ENCODE assay signal across 17 cellular contexts in genomic region chr5:93573627-93573974, GRCh38. TPM values are rescaled to one million over a fixed set of nuclear protein-coding genes. Genes with fewer than 3 reads are reported as not detected.
A peak's percentile ranks its signal among the peaks of the same experiment; 100 is the strongest.
DNase-seq lines count a peak whose midpoint lies in the region; ATAC-seq and TF ChIP-seq lines count a peak whose summit lies in the region.
"Had no signal": no experiment of that assay in that cellular context is flagged by ENCODE, and none has a peak within 500 bp of the region (broad histone marks: within the 10 kb centered on the region; RNA-seq: fewer than 3 reads in every experiment).

No MANE protein-coding gene starts in this region.

- H3K4me3 ChIP-seq in GM23338 (peak overlapping the region; percentile 63), esophagus muscularis mucosa (peak overlapping the region in 3 of 4 donors; percentile 39 to 50 (median 42)), neural progenitor cell (peak overlapping the region; percentile 42), suprapubic skin (no peak overlapping the region)
- H3K4me3 ChIP-seq: thoracic aorta had no signal

- H3K27ac Mint-ChIP-seq in GM23338 (no peak overlapping the region), neural progenitor cell (peak overlapping the region; percentile 98)

- H3F3A ChIP-seq in GM23338 (replicated peaks; ENCODE audit: low read depth) (peaks cover 57% of the 10 kb centered on the region), neural progenitor cell (ENCODE audit: low read depth) (peaks cover 89% of the 10 kb centered on the region)

- peaks cover 2% of the 10 kb centered on the region; the same call in 1 of the 3 replicates for H3K9me3 Mint-ChIP-seq in GM23338
- H3K9me3 Mint-ChIP-seq in neural progenitor cell = peaks cover 3% of the 10 kb centered on the region

- WGBS in esophagus muscularis mucosa = 75% methylated on average over 13 of the region's 13 CpGs
- 51% methylated on average over 13 of the region's 13 CpGs for WGBS in suprapubic skin

- no peak overlapping the region for H3K27ac ChIP-seq in GM23338 (ENCODE audit: low read depth)
- H3K27ac ChIP-seq in esophagus muscularis mucosa (replicated peaks in 1 of 4) = peak overlapping the region; percentile 45 to 95 (median 91)
- H3K27ac ChIP-seq in neural progenitor cell = no peak overlapping the region
- H3K27ac ChIP-seq in suprapubic skin = no peak overlapping the region
- H3K27ac ChIP-seq: heart left ventricle, thoracic aorta had no signal

- no peaks in the 10 kb centered on the region for H3K9me3 ChIP-seq in esophagus muscularis mucosa
- H3K9me3 ChIP-seq in neural progenitor cell (ENCODE audit: low read depth) = no peaks in the 10 kb centered on the region
- no peaks in the 10 kb centered on the region for H3K9me3 ChIP-seq in suprapubic skin
- H3K9me3 ChIP-seq: BE2C, heart left ventricle, thoracic aorta had no signal

- H3K27me3 Mint-ChIP-seq in GM23338 (ENCODE audit: insufficient read depth, low read depth, poor library complexity) (peaks cover 17% of the 10 kb centered on the region), neural progenitor cell (ENCODE audit: insufficient read depth, low read depth) (peaks cover 14% of the 10 kb centered on the region)

- intact Hi-C loops in esophagus muscularis mucosa (cut with DNase I) = no loop called here

- no peak overlapping the region; the same call in 1 of the 2 replicates for H2AFZ ChIP-seq in GM23338
- no peak overlapping the region for H2AFZ ChIP-seq in neural progenitor cell (replicated peaks)

- H3K4me3 Mint-ChIP-seq in GM23338 = peak overlapping the region; percentile 72
- H3K4me3 Mint-ChIP-seq in neural progenitor cell = peak overlapping the region; percentile 86

- H3K36me3 Mint-ChIP-seq in GM23338 (ENCODE audit: low read depth) (no peaks in the 10 kb centered on the region; the same call in 2 of the 3 replicates), neural progenitor cell (peaks cover 19% of the 10 kb centered on the region)

- peaks cover 56% of the 10 kb centered on the region for H3K4me1 Mint-ChIP-seq in GM23338
- peaks cover 88% of the 10 kb centered on the region for H3K4me1 Mint-ChIP-seq in neural progenitor cell

- H4K20me1 ChIP-seq in GM23338 (replicated peaks; ENCODE audit: insufficient read depth) = peaks cover 52% of the 10 kb centered on the region
- H4K20me1 ChIP-seq in neural progenitor cell (ENCODE audit: low read depth) = peaks cover 34% of the 10 kb centered on the region

- H3K27me3 ChIP-seq in GM23338 (ENCODE audit: insufficient read depth) (peaks cover 100% of the 10 kb centered on the region), esophagus muscularis mucosa (peaks cover 0 to 35% (median 2%) of the 10 kb centered on the region in 4 donors), neural progenitor cell (peaks cover 99% of the 10 kb centered on the region), suprapubic skin (peaks cover 89% of the 10 kb centered on the region)
- H3K27me3 ChIP-seq: BE2C had no signal

- ATAC-seq in GM23338 (no peak), HG02870 (IDR thresholded peaks at IDR 0.05; ENCODE audit: unreplicated experiment) (no peak)
- ATAC-seq: heart left ventricle had no signal

- TF ChIP-seq CTCF in GM23338 (conservative IDR thresholded peaks at IDR 0.05; ENCODE audit: low read depth in 2 of 2) (no peak), esophagus muscularis mucosa (IDR thresholded peaks at IDR 0.05) (no peak), neural progenitor cell (IDR thresholded peaks at IDR 0.05) (no peak), suprapubic skin (IDR thresholded peaks at IDR 0.05) (no peak)

- TF ChIP-seq EP300 in esophagus muscularis mucosa (IDR thresholded peaks at IDR 0.05) = no peak
- TF ChIP-seq EP300 in suprapubic skin (IDR thresholded peaks at IDR 0.05) = no peak

- H3K9ac ChIP-seq in neural progenitor cell = no peak overlapping the region

- H3K4me1 ChIP-seq in GM23338 (ENCODE audit: insufficient read depth) = peaks cover 84% of the 10 kb centered on the region
- H3K4me1 ChIP-seq in esophagus muscularis mucosa = peaks cover 14 to 83% (median 57%) of the 10 kb centered on the region in 4 donors
- peaks cover 91% of the 10 kb centered on the region for H3K4me1 ChIP-seq in neural progenitor cell
- H3K4me1 ChIP-seq in suprapubic skin = peaks cover 23% of the 10 kb centered on the region

- DNase-seq in GM23338 (ENCODE audit: low spot score) = peak; percentile 30
- DNase-seq in NCI-H82 (lab: John Stamatoyannopoulos, UW) = peak; percentile 84
- DNase-seq in esophagus muscularis mucosa (ENCODE audit: extremely low spot score) = no peak
- DNase-seq in neural progenitor cell (ENCODE audit: low spot score) = peak; percentile 52
- DNase-seq in suprapubic skin (ENCODE audit: low spot score in 2 of 2) = no peak
- DNase-seq in RPMI8226 = no peak
- DNase-seq in RKO (ENCODE audit: low spot score) = no peak
- DNase-seq: activated CD4-positive, alpha-beta T cell treated with anti-CD3 and anti-CD28 coated beads for 4 hours; amniotic stem cell; BE2C; Karpas-422; left cardiac atrium; NCI-H1417 treated with DMSO at 0.1 percent for 48 hours; SHP77 had no signal

- TF ChIP-seq POLR2A in esophagus muscularis mucosa (IDR thresholded peaks at IDR 0.05; ENCODE audit: low read depth) (no peak), suprapubic skin (IDR thresholded peaks at IDR 0.05) (no peak)

- peak overlapping the region; percentile 90 for H3K4me2 ChIP-seq in GM23338
- H3K4me2 ChIP-seq in neural progenitor cell = peak overlapping the region; percentile 90

- no peaks in the 10 kb centered on the region for H3K9me2 ChIP-seq in GM23338 (ENCODE audit: insufficient read depth)

- H3K79me2 ChIP-seq in GM23338 (replicated peaks; ENCODE audit: insufficient read depth) (no peaks in the 10 kb centered on the region), neural progenitor cell (ENCODE audit: low read depth) (no peaks in the 10 kb centered on the region)

- no peaks in the 10 kb centered on the region for H3K36me3 ChIP-seq in GM23338 (ENCODE audit: insufficient read depth)
- peaks cover 0 to 4% (median 0%) of the 10 kb centered on the region in 4 donors for H3K36me3 ChIP-seq in esophagus muscularis mucosa
- H3K36me3 ChIP-seq in neural progenitor cell = no peaks in the 10 kb centered on the region
- H3K36me3 ChIP-seq in suprapubic skin = no peaks in the 10 kb centered on the region
- H3K36me3 ChIP-seq: BE2C, heart left ventricle, thoracic aorta had no signal

TF ChIP-seq in GM23338, 12 proteins besides CTCF, POLR2A, EP300 and RAD21:
- TF ChIP-seq POLR2AphosphoS5 (IDR thresholded peaks at IDR 0.05; ENCODE audit: low read depth) (no peak), ZNF114 (CRISPR knock-in tag; IDR thresholded peaks at IDR 0.05) (no peak), NANOG (IDR thresholded peaks at IDR 0.05; ENCODE audit: borderline replicate concordance) (no peak), REST (IDR thresholded peaks at IDR 0.05; ENCODE audit: unreplicated experiment) (no peak)

RNA-seq across cellular contexts. Expression of gene NR2F1-AS1, which starts 7.4 kb away (rescaled TPM):
- 0.59 and 3.0 TPM in 2 replicates for total RNA-seq in GM23338 (2014; rRNA removed; shearing (Covaris generic))
- 4.5 and 9.2 TPM in 2 replicates for polyA plus RNA-seq in GM23338 (2016; fragmentation: Nextera tagmentation; extraction: Ambion mirVana)
- total RNA-seq in esophagus muscularis mucosa = 10 to 100 TPM in 1 of 4 donors, 1 to 10 TPM in 3; 8.6 to 22.8 (median 9.5) TPM
- total RNA-seq in neural progenitor cell (ENCODE audit: low replicate concordance) = 8.3 and 9.3 TPM in 2 replicates
- 1 to 10 TPM in 3 of 4 donors, under 1 TPM in 1; 0.76 to 1.4 (median 1.2) TPM for total RNA-seq in suprapubic skin

RNA-seq across cellular contexts. Expression of gene NR2F1, which starts 9.4 kb away (rescaled TPM):
- not detected in 2 replicates for total RNA-seq in GM23338 (2014; rRNA removed; shearing (Covaris generic))
- not detected in 2 replicates for polyA plus RNA-seq in GM23338 (2016; fragmentation: Nextera tagmentation; extraction: Ambion mirVana)
- total RNA-seq in esophagus muscularis mucosa (10 to 100 TPM; 17.4 to 43.8 (median 40.6) TPM), neural progenitor cell (ENCODE audit: low replicate concordance) (9.1 and 21.1 TPM in 2 replicates), suprapubic skin (1 to 10 TPM in 2 of 4 donors, under 1 TPM in 2; 0.49 to 3.1 (median 1.3) TPM)

Comparison
In these comparisons a context has a peak if more than half of its experiments do, and no peak if none do; other contexts are left out.
1. DNase-seq: peak in GM23338 (single experiment), NCI-H82 (single experiment) and neural progenitor cell (single experiment); none in esophagus muscularis mucosa (single experiment), suprapubic skin (0 of 2), RPMI8226 (single experiment) and RKO (single experiment).
2. H3K27ac ChIP-seq: peak in esophagus muscularis mucosa (4 of 4); none in GM23338 (single experiment), neural progenitor cell (single experiment) and suprapubic skin (single experiment).